Comparison of ENCODE assay signal across 9 cellular contexts in genomic region chr2:96960271-96960955, GRCh38. TPM values are rescaled to one million over a fixed set of nuclear protein-coding genes. Genes with fewer than 3 reads are reported as not detected.
DNase-seq lines count a peak whose midpoint lies in the region; ATAC-seq and TF ChIP-seq lines count a peak whose summit lies in the region.
"Had no signal": no experiment of that assay in that cellular context is flagged by ENCODE, and none has a peak within 500 bp of the region (broad histone marks: within the 10 kb centered on the region; RNA-seq: fewer than 3 reads in every experiment).

No MANE protein-coding gene starts in this region.

- TF ChIP-seq CTCF in GM12801 (IDR thresholded peaks at IDR 0.05; ENCODE audit: extremely low read depth, insufficient read length) (peak; percentile 75), cardiac fibroblast (IDR thresholded peaks at IDR 0.05; ENCODE audit: low read depth, low read length) (peak; percentile 91), kidney epithelial cell (IDR thresholded peaks at IDR 0.05; ENCODE audit: insufficient read depth, low read length, poor library complexity, severe bottlenecking) (peak; percentile 94)

- no peaks in the 10 kb centered on the region for H3K36me3 ChIP-seq in kidney epithelial cell (ENCODE audit: control insufficient read depth, insufficient read depth, low read length)
- H3K36me3 ChIP-seq: neutrophil had no signal

- no peaks in the 10 kb centered on the region for H3K27me3 ChIP-seq in kidney epithelial cell (ENCODE audit: control insufficient read depth, insufficient read depth, low read length)

- no peak overlapping the region for H3K4me3 ChIP-seq in cardiac fibroblast (replicated peaks in 1 of 2; ENCODE audit: low read depth in 2 of 2, low read length in 2 of 2)
- no peak overlapping the region for H3K4me3 ChIP-seq in kidney epithelial cell (ENCODE audit: low read depth, low read length)

- peak; percentile 71 for ATAC-seq in HG03097 (IDR thresholded peaks at IDR 0.05; ENCODE audit: low FRiP score, unreplicated experiment)
- ATAC-seq in activated CD4-positive, CD25-positive, alpha-beta regulatory T cell treated with anti-CD3 and anti-CD28 coated beads, Interleukin-2, amount 50 U/mL, for 24 hours: peak; percentile 83 to 89
- ATAC-seq in GM21737 (IDR thresholded peaks at IDR 0.05; ENCODE audit: unreplicated experiment): no peak

- DNase-seq in NCI-H446 treated with DMSO at 0.1 percent for 48 hours (lab: John Stamatoyannopoulos, UW) (peak; percentile 38), cardiac fibroblast (ENCODE audit: low read depth in 2 of 2) (peak; percentile 84 to 89), kidney epithelial cell (ENCODE audit: low read depth) (peak; percentile 37)
- peak; percentile 90 to 91 for DNase-seq in stimulated activated CD4-positive, alpha-beta T cell treated with anti-CD3 and anti-CD28 coated beads, Interleukin-2, amount 100 ng/mL, for 24 hours

RNA-seq across cellular contexts. Expression of gene FAM178B, which starts 26.0 kb away (rescaled TPM):
- total RNA-seq in kidney epithelial cell: 0.25 TPM in 1 of 2 replicates, not detected in the other

Comparison
In these comparisons a context has a peak if more than half of its experiments do, and no peak if none do; other contexts are left out.
1. DNase-seq: peak in every context shown above with its lines; median percentile 90 in stimulated activated CD4-positive, alpha-beta T cell treated with anti-CD3 and anti-CD28 coated beads, Interleukin-2, amount 100 ng/mL, for 24 hours; 86 in cardiac fibroblast; 38 in NCI-H446 treated with DMSO at 0.1 percent for 48 hours; 37 in kidney epithelial cell.